Comparison of ENCODE assay signal across 1 cellular context in the genomic region with DNA sequence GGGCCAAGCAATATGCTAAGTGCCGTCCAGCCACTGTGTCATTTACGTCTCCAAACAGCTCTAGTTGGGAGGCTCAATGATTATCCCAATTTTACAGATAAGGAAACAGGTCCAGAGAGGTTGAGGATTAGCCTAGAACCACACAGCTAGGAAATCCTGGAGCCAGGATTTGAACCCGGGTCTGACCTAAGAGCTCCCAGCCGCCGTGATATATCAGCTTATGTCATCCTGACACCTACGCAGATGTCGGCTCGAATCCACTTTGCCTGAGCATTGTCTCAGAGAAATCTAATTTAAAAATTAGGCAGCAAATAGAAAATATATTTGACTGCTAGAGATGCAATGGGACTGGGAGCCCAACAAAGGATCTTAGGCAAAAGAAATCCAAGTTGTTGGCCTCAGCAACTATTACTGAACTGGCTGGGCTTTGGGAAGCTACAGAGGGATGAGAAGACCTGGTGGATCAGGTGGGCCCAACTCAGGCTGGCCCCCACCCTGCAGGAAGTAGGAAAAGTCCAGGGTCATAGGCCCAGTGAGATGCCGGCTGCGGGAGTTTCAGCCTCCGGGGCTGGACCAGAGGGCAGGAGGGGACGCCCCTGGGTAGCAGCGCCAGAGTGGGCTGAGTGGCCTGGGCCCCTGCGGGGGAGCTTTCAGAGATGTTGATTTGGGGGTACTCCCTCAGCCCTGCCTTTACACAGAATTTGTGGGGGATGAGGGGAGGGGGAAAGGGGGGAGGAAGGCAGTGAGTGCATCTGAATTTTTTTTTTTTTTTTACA.
TF ChIP-seq lines count a peak whose summit lies in the region.

No MANE protein-coding gene starts in this region.

TF ChIP-seq in IMR-90, 13 proteins besides CTCF, POLR2A, EP300 and RAD21 (continued from another document):
- TF ChIP-seq, protein P1, sequence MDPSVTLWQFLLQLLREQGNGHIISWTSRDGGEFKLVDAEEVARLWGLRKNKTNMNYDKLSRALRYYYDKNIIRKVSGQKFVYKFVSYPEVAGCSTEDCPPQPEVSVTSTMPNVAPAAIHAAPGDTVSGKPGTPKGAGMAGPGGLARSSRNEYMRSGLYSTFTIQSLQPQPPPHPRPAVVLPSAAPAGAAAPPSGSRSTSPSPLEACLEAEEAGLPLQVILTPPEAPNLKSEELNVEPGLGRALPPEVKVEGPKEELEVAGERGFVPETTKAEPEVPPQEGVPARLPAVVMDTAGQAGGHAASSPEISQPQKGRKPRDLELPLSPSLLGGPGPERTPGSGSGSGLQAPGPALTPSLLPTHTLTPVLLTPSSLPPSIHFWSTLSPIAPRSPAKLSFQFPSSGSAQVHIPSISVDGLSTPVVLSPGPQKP (IDR thresholded peaks at IDR 0.05; ENCODE audit: borderline replicate concordance, low read depth, low read length), result no peak
- no peak for TF ChIP-seq NFE2L2 (IDR thresholded peaks at IDR 0.05; ENCODE audit: low read depth, low read length)
- no peak for TF ChIP-seq MAZ (IDR thresholded peaks at IDR 0.05; ENCODE audit: borderline replicate concordance, low read depth, low read length)
- TF ChIP-seq RFX5 (IDR thresholded peaks at IDR 0.05; ENCODE audit: low read depth, low read length), result no peak
- TF ChIP-seq MXI1 (IDR thresholded peaks at IDR 0.05; ENCODE audit: borderline replicate concordance, low read depth, low read length), result no peak
- TF ChIP-seq SMC3 (IDR thresholded peaks at IDR 0.05; ENCODE audit: low read depth, low read length), result no peak
- TF ChIP-seq BHLHE40 (IDR thresholded peaks at IDR 0.05; ENCODE audit: low read depth, low read length), result no peak
TF ChIP-seq in IMR-90: peak in this region for 0.
